ENCODE assay signal across 8 cellular contexts in genomic region chrX:132022863-132023116, GRCh38. TPM values are rescaled to one million over a fixed set of nuclear protein-coding genes. Genes with fewer than 3 reads are reported as not detected.
A peak's percentile ranks its signal among the peaks of the same experiment; 100 is the strongest.
DNase-seq lines count a peak whose midpoint lies in the region; ATAC-seq and TF ChIP-seq lines count a peak whose summit lies in the region.

No MANE protein-coding gene starts in this region.

- WGBS in transverse colon (ENCODE audit: low coverage in 1 of 2), 2 donors = 47% methylated on average over 14 of the region's 14 CpGs; no CpG with 5 or more reads in 1 of the 2 donors

- H3K27me3 Mint-ChIP-seq in activated naive CD4-positive, alpha-beta T cell treated with anti-CD3 and anti-CD28 coated beads, Interleukin-2, amount 50 U/mL, for 24 hours = no peaks in the 10 kb centered on the region

- peak; percentile 2 for DNase-seq in activated gamma-delta T cell treated with anti-CD3 and anti-CD28 coated beads, Interleukin-2, amount 50 U/mL, for 16 hours (ENCODE audit: low read depth)
- DNase-seq in activated gamma-delta T cell (lab: John Stamatoyannopoulos, UW) (no peak), left colon (peak in 1 of 2 donors; percentile 23), transverse colon (no peak), left lobe of liver (ENCODE audit: low spot score) (no peak)
- DNase-seq in stimulated activated CD4-positive, alpha-beta T cell treated with anti-CD3 and anti-CD28 coated beads, Interleukin-4, amount 100 ng/mL, for 4 hours = no peak

- H3K9me3 ChIP-seq in transverse colon = no peaks in the 10 kb centered on the region

- H3K4me3 ChIP-seq in transverse colon = peak overlapping the region; percentile 17 to 67 (median 60)

- H3K4me1 Mint-ChIP-seq in activated naive CD4-positive, alpha-beta T cell treated with anti-CD3 and anti-CD28 coated beads, Interleukin-2, amount 50 U/mL, for 24 hours = peaks cover 35% of the 10 kb centered on the region

- intact Hi-C loops in left colon (cut with DNase I, micrococcal nuclease) = no loop called here
- intact Hi-C loops in transverse colon (cut with DNase I; ENCODE audit: low total_unique reads) = no loop called here

- no peaks in the 10 kb centered on the region for H3K36me3 ChIP-seq in transverse colon

- ATAC-seq in HG03025 (IDR thresholded peaks at IDR 0.05; ENCODE audit: low FRiP score, unreplicated experiment) = peak; percentile 8
- ATAC-seq in left colon = peak; percentile 12
- no peak for ATAC-seq in left lobe of liver

- no peak for TF ChIP-seq POLR2A in transverse colon (IDR thresholded peaks at IDR 0.05)

- H3K27me3 ChIP-seq in transverse colon = no peaks in the 10 kb centered on the region

- in situ Hi-C loops in transverse colon (cut with MboI; ENCODE audit: low pct_ligation_motif_present in 1 of 4, low pct_unique_long_range_greater_than_20kb in 1 of 4, low sequenced_read_pairs in 3 of 4) = no loop called here

- H3K27ac Mint-ChIP-seq in activated naive CD4-positive, alpha-beta T cell treated with anti-CD3 and anti-CD28 coated beads, Interleukin-2, amount 50 U/mL, for 24 hours = peak overlapping the region; percentile 79

- H3K4me3 Mint-ChIP-seq in activated naive CD4-positive, alpha-beta T cell treated with anti-CD3 and anti-CD28 coated beads, Interleukin-2, amount 50 U/mL, for 24 hours = peak overlapping the region; percentile 90

- no peak for TF ChIP-seq CTCF in transverse colon (IDR thresholded peaks at IDR 0.05)

- TF ChIP-seq EP300 in transverse colon (IDR thresholded peaks at IDR 0.05; ENCODE audit: low read depth) = no peak

- no peaks in the 10 kb centered on the region for H3K36me3 Mint-ChIP-seq in activated naive CD4-positive, alpha-beta T cell treated with anti-CD3 and anti-CD28 coated beads, Interleukin-2, amount 50 U/mL, for 24 hours

- no peaks in the 10 kb centered on the region for H3K9me3 Mint-ChIP-seq in activated naive CD4-positive, alpha-beta T cell treated with anti-CD3 and anti-CD28 coated beads, Interleukin-2, amount 50 U/mL, for 24 hours

- H3K4me1 ChIP-seq in transverse colon = peaks cover 0 to 10% (median 0%) of the 10 kb centered on the region in 4 donors

- H3K27ac ChIP-seq in transverse colon = peak overlapping the region; percentile 85 to 91 (median 90)

RNA-seq across cellular contexts. Expression of gene STK26, which starts 0.3 kb away (rescaled TPM):
- 10 to 100 TPM; 10.8 to 19.3 TPM for total RNA-seq in left colon
- 10 to 100 TPM in 3 of 4 donors, 1 to 10 TPM in 1; 7.1 to 21.9 (median 18.6) TPM for total RNA-seq in transverse colon
- total RNA-seq in left lobe of liver = 3.2 TPM
